In genomic region chr2:108677239-108677744, GRCh38 we compare ENCODE assay signal across 7 cellular contexts. TPM values are rescaled to one million over a fixed set of nuclear protein-coding genes. Genes with fewer than 3 reads are reported as not detected.
DNase-seq lines count a peak whose midpoint lies in the region; ATAC-seq and TF ChIP-seq lines count a peak whose summit lies in the region.
"Not testable (repeated sequence)": the region's sequence is repeated elsewhere in the genome, so short reads cannot be mapped to it uniquely, and the experiment has no call there.

No MANE protein-coding gene starts in this region.

- H3K27me3 Mint-ChIP-seq in activated T-helper 2 cell treated with anti-CD3 and anti-CD28 coated beads, Interferon-gamma antibody, Interleukin-2, Interleukin-4, amounts not matched to agents 10 μg/mL and 5 μg/mL and 100 μg/mL, durations not matched to agents 14 hours and 24 hours and 36 hours (ENCODE audit: low read depth); endothelial cell (ENCODE audit: unreplicated experiment): not testable (repeated sequence)

- not testable (repeated sequence) for H3K4me3 Mint-ChIP-seq in activated T-helper 2 cell treated with anti-CD3 and anti-CD28 coated beads, Interferon-gamma antibody, Interleukin-2, Interleukin-4, amounts not matched to agents 10 μg/mL and 5 μg/mL and 100 μg/mL, durations not matched to agents 14 hours and 24 hours and 36 hours (ENCODE audit: low read depth); endothelial cell (ENCODE audit: unreplicated experiment)

- H3K27ac Mint-ChIP-seq in activated T-helper 2 cell treated with anti-CD3 and anti-CD28 coated beads, Interferon-gamma antibody, Interleukin-2, Interleukin-4, amounts not matched to agents 10 μg/mL and 5 μg/mL and 100 μg/mL, durations not matched to agents 14 hours and 24 hours and 36 hours, result peak overlapping the region; percentile 46
- H3K27ac Mint-ChIP-seq in endothelial cell (ENCODE audit: unreplicated experiment), result peak overlapping the region; percentile 30

- in situ Hi-C loops in gastrocnemius medialis (cut with MboI; ENCODE audit: low sequenced_read_pairs in 4 of 4), result loop anchor here in 1 of 4 donors (25.0 kb wide), 1 partner anchor 110 kb away; the partner anchor contains the start of gene CCDC138

- peaks cover 41% of the 10 kb centered on the region for H3K36me3 Mint-ChIP-seq in activated T-helper 2 cell treated with anti-CD3 and anti-CD28 coated beads, Interferon-gamma antibody, Interleukin-2, Interleukin-4, amounts not matched to agents 10 μg/mL and 5 μg/mL and 100 μg/mL, durations not matched to agents 14 hours and 24 hours and 36 hours (ENCODE audit: low read depth)
- H3K36me3 Mint-ChIP-seq in endothelial cell (ENCODE audit: low read depth, unreplicated experiment), result peaks cover 18% of the 10 kb centered on the region

- not testable (repeated sequence) for TF ChIP-seq POLR2A in gastrocnemius medialis (IDR thresholded peaks at IDR 0.05)

- not testable (repeated sequence) for H3K4me3 ChIP-seq in mucosa of descending colon, gastrocnemius medialis

- not testable (repeated sequence) for H3K9me3 Mint-ChIP-seq in activated T-helper 2 cell treated with anti-CD3 and anti-CD28 coated beads, Interferon-gamma antibody, Interleukin-2, Interleukin-4, amounts not matched to agents 10 μg/mL and 5 μg/mL and 100 μg/mL, durations not matched to agents 14 hours and 24 hours and 36 hours; endothelial cell (ENCODE audit: unreplicated experiment)

- DNase-seq in GF-D8 (lab: John Stamatoyannopoulos, UW) (peak; percentile 75), NCI-H748 (lab: John Stamatoyannopoulos, UW; ENCODE audit: unreplicated experiment) (peak; percentile 0), SK-N-DZ (ENCODE audit: low spot score) (peak; percentile 36)
- not testable (repeated sequence) for DNase-seq in activated T-helper 2 cell treated with anti-CD3 and anti-CD28 coated beads, Interferon-gamma antibody, Interleukin-2, Interleukin-4, amounts not matched to agents 10 μg/mL and 5 μg/mL and 100 μg/mL, durations not matched to agents 14 hours and 24 hours and 36 hours (ENCODE audit: low spot score); endothelial cell (ENCODE audit: low spot score); mucosa of descending colon; gastrocnemius medialis

- H3K27ac ChIP-seq in gastrocnemius medialis, result peak overlapping the region in 3 of 4 donors; percentile 54 to 76 (median 65)

- H3K36me3 ChIP-seq in mucosa of descending colon (ENCODE audit: low read depth), result not testable (repeated sequence)
- H3K36me3 ChIP-seq in gastrocnemius medialis, result peaks cover 0 to 44% of the 10 kb centered on the region in 2 donors

- not testable (repeated sequence) for H3K4me1 ChIP-seq in mucosa of descending colon (ENCODE audit: low read depth)
- H3K4me1 ChIP-seq in gastrocnemius medialis, result peaks cover 4 to 19% of the 10 kb centered on the region in 2 donors

- H3K9me3 ChIP-seq in mucosa of descending colon, gastrocnemius medialis: not testable (repeated sequence)

- H3K27me3 ChIP-seq in gastrocnemius medialis, result not testable (repeated sequence)

- intact Hi-C loops in activated T-helper 2 cell treated with anti-CD3 and anti-CD28 coated beads, Interferon-gamma antibody, Interleukin-2, Interleukin-4, amounts not matched to agents 10 μg/mL and 5 μg/mL and 100 μg/mL, durations not matched to agents 14 hours and 24 hours and 36 hours (cut with micrococcal nuclease); mucosa of descending colon (cut with DNase I, micrococcal nuclease); gastrocnemius medialis (cut with DNase I; ENCODE audit: low total_unique reads): not testable (repeated sequence)

- peak; percentile 63 for ATAC-seq in mucosa of descending colon
- not testable (repeated sequence) for ATAC-seq in gastrocnemius medialis

- not testable (repeated sequence) for TF ChIP-seq CTCF in endothelial cell (IDR thresholded peaks at IDR 0.05; ENCODE audit: unreplicated experiment); mucosa of descending colon (IDR thresholded peaks at IDR 0.05); gastrocnemius medialis (IDR thresholded peaks at IDR 0.05 in 4 of 5, conservative IDR thresholded peaks at IDR 0.05 in 1 of 5)

- peaks cover 17% of the 10 kb centered on the region for H3K4me1 Mint-ChIP-seq in activated T-helper 2 cell treated with anti-CD3 and anti-CD28 coated beads, Interferon-gamma antibody, Interleukin-2, Interleukin-4, amounts not matched to agents 10 μg/mL and 5 μg/mL and 100 μg/mL, durations not matched to agents 14 hours and 24 hours and 36 hours (ENCODE audit: low read depth)
- peaks cover 29% of the 10 kb centered on the region for H3K4me1 Mint-ChIP-seq in endothelial cell (ENCODE audit: unreplicated experiment)

RNA-seq across cellular contexts. Expression of gene RANBP2, which starts 42.0 kb away (rescaled TPM):
- polyA plus RNA-seq in SK-N-DZ (2014; cell fraction: cytosol; rRNA removed), result 31.4 and 32.6 TPM in 2 replicates
- 56.8 and 58.4 TPM in 2 replicates for polyA plus RNA-seq in SK-N-DZ (2014; cell fraction: nucleus; rRNA removed)
- 70.0 and 72.4 TPM in 2 replicates for total RNA-seq in activated T-helper 2 cell treated with anti-CD3 and anti-CD28 coated beads, Interferon-gamma antibody, Interleukin-2, Interleukin-4, amounts not matched to agents 10 μg/mL and 5 μg/mL and 100 μg/mL, durations not matched to agents 14 hours and 24 hours and 36 hours
- 67.7 TPM for total RNA-seq in endothelial cell (ENCODE audit: unreplicated experiment)
- 10 to 100 TPM; 48.3 to 81.0 (median 51.9) TPM for total RNA-seq in mucosa of descending colon
- total RNA-seq in gastrocnemius medialis, result 10 to 100 TPM; 66.6 to 82.0 (median 76.7) TPM
